ENCODE assay signal across 27 cellular contexts in genomic region chr11:64173616-64174355, GRCh38. TPM values are rescaled to one million over a fixed set of nuclear protein-coding genes. Genes with fewer than 3 reads are reported as not detected.
A peak's percentile ranks its signal among the peaks of the same experiment; 100 is the strongest.
DNase-seq lines count a peak whose midpoint lies in the region; ATAC-seq and TF ChIP-seq lines count a peak whose summit lies in the region.
"Had no signal": no experiment of that assay in that cellular context is flagged by ENCODE, and none has a peak within 500 bp of the region (broad histone marks: within the 10 kb centered on the region; RNA-seq: fewer than 3 reads in every experiment).

No MANE protein-coding gene starts in this region.

- no peak overlapping the region for H2AFZ ChIP-seq in SK-N-SH (ENCODE audit: low read depth)

- peaks cover 8% of the 10 kb centered on the region for H3F3A ChIP-seq in SK-N-SH (replicated peaks; ENCODE audit: insufficient read depth)

- H3K4me3 ChIP-seq in SK-N-SH (ENCODE audit: low read depth in 2 of 2, low read length in 1 of 2) (no peak overlapping the region), epithelial cell of esophagus (ENCODE audit: low read length) (no peak overlapping the region)
- H3K4me3 ChIP-seq: ascending aorta, dorsolateral prefrontal cortex, upper lobe of left lung had no signal

- no peak for TF ChIP-seq EP300 in SK-N-SH (IDR thresholded peaks at IDR 0.05; ENCODE audit: borderline replicate concordance in 1 of 2, low read depth in 1 of 2, low read length in 1 of 2)

- no peaks in the 10 kb centered on the region for H3K27me3 ChIP-seq in SK-N-SH (ENCODE audit: insufficient read depth)
- H3K27me3 ChIP-seq: ascending aorta, BE2C, dorsolateral prefrontal cortex, upper lobe of left lung had no signal

- no peak overlapping the region for H3K9ac ChIP-seq in SK-N-SH

- POLR2A ChIA-PET in SK-N-SH (lab: Yijun Ruan, JAX), result no interaction called here

- no peak overlapping the region for H3K4me2 ChIP-seq in SK-N-SH

- H3K36me3 ChIP-seq in SK-N-SH (replicated peaks in 1 of 2; ENCODE audit: control insufficient read depth in 1 of 2, insufficient read depth in 2 of 2, low read length in 1 of 2), result no peaks in the 10 kb centered on the region
- H3K36me3 ChIP-seq: ascending aorta, BE2C, upper lobe of left lung had no signal

- TF ChIP-seq RAD21 in SK-N-SH (IDR thresholded peaks at IDR 0.05; ENCODE audit: low read length), result no peak

- peak; percentile 16; the same call in 1 of the 3 replicates for ATAC-seq in SK-N-SH treated with all-trans-retinoic acid at 6 μM for 48 hours
- ATAC-seq in HG02973 (IDR thresholded peaks at IDR 0.05; ENCODE audit: unreplicated experiment), result no peak
- ATAC-seq: activated CD8-positive, alpha-beta memory T cell treated with anti-CD3 and anti-CD28 coated beads, Interleukin-2, amount 10 ng/mL, durations not matched to agents 7 days and 5 days; activated naive CD4-positive, alpha-beta T cell treated with anti-CD3 and anti-CD28 coated beads, Interleukin-2, amount 50 U/mL, for 72 hours; left colon; T-helper 17 cell had no signal

- DNase-seq in SK-N-SH, result no peak
- peak; percentile 22 for DNase-seq in M059J (ENCODE audit: low read depth)
- DNase-seq in epithelial cell of esophagus (ENCODE audit: low read depth), result peak; percentile 29
- DNase-seq in progenitor cell of endocrine pancreas (ENCODE audit: low spot score, unreplicated experiment), result no peak
- DNase-seq in GOT3 (lab: John Stamatoyannopoulos, UW), result no peak
- DNase-seq in nucleus accumbens (lab: John Stamatoyannopoulos, UW), result no peak
- DNase-seq: activated CD4-positive, alpha-beta T cell treated with anti-CD3 and anti-CD28 coated beads, Interleukin-2, amount 10 ng/mL, durations not matched to agents 24 days and 14 days; activated CD8-positive, alpha-beta memory T cell treated with anti-CD3 and anti-CD28 coated beads, Interleukin-2, amount 10 ng/mL, durations not matched to agents 7 days and 5 days; BE2C; dorsolateral prefrontal cortex; Kasumi-1; left colon; NCI-H1092; NCI-H2029; NCI-H2227 treated with DMSO at 0.1 percent for 48 hours; occipital lobe; OCI-M1; T-helper 17 cell; upper lobe of left lung had no signal

- CTCF ChIA-PET in SK-N-SH (lab: Yijun Ruan, JAX), result interaction anchor here (1.1 to 1.5 kb wide), 2 partner anchors 21 to 31 kb away, joined by 3 to 5 read pairs; no protein-coding TSS in a partner anchor

- H3K79me2 ChIP-seq in SK-N-SH (ENCODE audit: insufficient read depth), result no peaks in the 10 kb centered on the region

- H4K20me1 ChIP-seq in SK-N-SH (ENCODE audit: insufficient read depth), result no peaks in the 10 kb centered on the region

- H3K9me2 ChIP-seq in SK-N-SH, result no peaks in the 10 kb centered on the region

- H3K4me3 Mint-ChIP-seq in progenitor cell of endocrine pancreas (ENCODE audit: low read depth), result no peak overlapping the region
- H3K4me3 Mint-ChIP-seq: activated CD4-positive, alpha-beta T cell treated with anti-CD3 and anti-CD28 coated beads, Interleukin-2, amount 10 ng/mL, durations not matched to agents 24 days and 14 days; activated CD8-positive, alpha-beta memory T cell treated with anti-CD3 and anti-CD28 coated beads, Interleukin-2, amount 10 ng/mL, durations not matched to agents 7 days and 5 days; activated T-helper 1 cell treated with anti-CD3 and anti-CD28 coated beads, Interleukin-12 subunit alpha, Interleukin-12 subunit beta, Interleukin-2, Interleukin-4 antibody, amounts not matched to agents 30 ng/mL and 10 ng/mL and 1 ng/mL, durations not matched to agents 14 hours and 24 hours and 36 hours; central memory CD8-positive, alpha-beta T cell; memory B cell; T-helper 17 cell had no signal

- no peaks in the 10 kb centered on the region for H3K27me3 Mint-ChIP-seq in progenitor cell of endocrine pancreas
- H3K27me3 Mint-ChIP-seq: activated CD4-positive, alpha-beta T cell treated with anti-CD3 and anti-CD28 coated beads, Interleukin-2, amount 10 ng/mL, durations not matched to agents 24 days and 14 days; activated CD8-positive, alpha-beta memory T cell treated with anti-CD3 and anti-CD28 coated beads, Interleukin-2, amount 10 ng/mL, durations not matched to agents 7 days and 5 days; central memory CD8-positive, alpha-beta T cell; memory B cell; T-helper 17 cell had no signal

- no peak for TF ChIP-seq CTCF in SK-N-SH (IDR thresholded peaks at IDR 0.05)
- TF ChIP-seq CTCF in epithelial cell of esophagus (IDR thresholded peaks at IDR 0.05; ENCODE audit: insufficient read depth, low read depth, low read length, missing control alignments), result no peak
- TF ChIP-seq CTCF in progenitor cell of endocrine pancreas (IDR thresholded peaks at IDR 0.05; ENCODE audit: unreplicated experiment), result no peak

- H3K36me3 Mint-ChIP-seq in progenitor cell of endocrine pancreas (ENCODE audit: insufficient read depth), result peaks cover 4% of the 10 kb centered on the region

- H3K4me1 ChIP-seq in SK-N-SH (ENCODE audit: control insufficient read depth in 1 of 2, insufficient read depth in 2 of 2, low read depth in 1 of 2, low read length in 1 of 2), result no peaks in the 10 kb centered on the region; a peak in 1 of 4 replicates
- H3K4me1 ChIP-seq: ascending aorta, BE2C, upper lobe of left lung had no signal

- H3K9me3 Mint-ChIP-seq in progenitor cell of endocrine pancreas (ENCODE audit: low read depth), result no peaks in the 10 kb centered on the region
- H3K9me3 Mint-ChIP-seq: central memory CD8-positive, alpha-beta T cell; memory B cell had no signal

- peak overlapping the region; percentile 79 for H3K27ac Mint-ChIP-seq in progenitor cell of endocrine pancreas
- H3K27ac Mint-ChIP-seq: activated CD4-positive, alpha-beta T cell treated with anti-CD3 and anti-CD28 coated beads, Interleukin-2, amount 10 ng/mL, durations not matched to agents 24 days and 14 days; activated CD8-positive, alpha-beta memory T cell treated with anti-CD3 and anti-CD28 coated beads, Interleukin-2, amount 10 ng/mL, durations not matched to agents 7 days and 5 days; activated naive CD4-positive, alpha-beta T cell treated with anti-CD3 and anti-CD28 coated beads, Interleukin-2, amount 50 U/mL, for 72 hours; activated T-helper 1 cell treated with anti-CD3 and anti-CD28 coated beads, Interleukin-12 subunit alpha, Interleukin-12 subunit beta, Interleukin-2, Interleukin-4 antibody, amounts not matched to agents 30 ng/mL and 10 ng/mL and 1 ng/mL, durations not matched to agents 14 hours and 24 hours and 36 hours; memory B cell; T-helper 17 cell had no signal

- WGBS in SK-N-SH (ENCODE audit: low lambda C conversion rate), result 90% methylated on average over 4 of the region's 4 CpGs

- H3K27ac ChIP-seq in SK-N-SH (ENCODE audit: low read depth in 2 of 2, low read length in 1 of 2), result no peak overlapping the region
- H3K27ac ChIP-seq: 22Rv1, ascending aorta, dorsolateral prefrontal cortex, upper lobe of left lung had no signal

- H3K4me1 Mint-ChIP-seq in progenitor cell of endocrine pancreas (ENCODE audit: low read depth), result no peaks in the 10 kb centered on the region
- H3K4me1 Mint-ChIP-seq: central memory CD8-positive, alpha-beta T cell had no signal

- no peaks in the 10 kb centered on the region for H3K9me3 ChIP-seq in SK-N-SH
- H3K9me3 ChIP-seq: ascending aorta, BE2C had no signal

TF ChIP-seq in SK-N-SH treated with all-trans-retinoic acid at 6 μM for 48 hours, 23 proteins besides CTCF, POLR2A, EP300 and RAD21 (continues in another document):
- TF ChIP-seq TOX (CRISPR knock-in tag; IDR thresholded peaks at IDR 0.05; ENCODE audit: borderline replicate concordance), result no peak
- no peak for TF ChIP-seq ESRRG (CRISPR knock-in tag; IDR thresholded peaks at IDR 0.05)

TF ChIP-seq in SK-N-SH, 30 proteins besides CTCF, POLR2A, EP300 and RAD21:
- TF ChIP-seq MXI1 (IDR thresholded peaks at IDR 0.05; ENCODE audit: low read depth, low read length) (no peak), YY1 (IDR thresholded peaks at IDR 0.05; ENCODE audit: low read depth) (no peak), MEF2A (IDR thresholded peaks at IDR 0.05; ENCODE audit: borderline replicate concordance, low read depth) (no peak), JUND (IDR thresholded peaks at IDR 0.05) (no peak), TCF12 (IDR thresholded peaks at IDR 0.05) (no peak), GABPA (IDR thresholded peaks at IDR 0.05; ENCODE audit: low read depth) (no peak)
- TF ChIP-seq, protein P1, sequence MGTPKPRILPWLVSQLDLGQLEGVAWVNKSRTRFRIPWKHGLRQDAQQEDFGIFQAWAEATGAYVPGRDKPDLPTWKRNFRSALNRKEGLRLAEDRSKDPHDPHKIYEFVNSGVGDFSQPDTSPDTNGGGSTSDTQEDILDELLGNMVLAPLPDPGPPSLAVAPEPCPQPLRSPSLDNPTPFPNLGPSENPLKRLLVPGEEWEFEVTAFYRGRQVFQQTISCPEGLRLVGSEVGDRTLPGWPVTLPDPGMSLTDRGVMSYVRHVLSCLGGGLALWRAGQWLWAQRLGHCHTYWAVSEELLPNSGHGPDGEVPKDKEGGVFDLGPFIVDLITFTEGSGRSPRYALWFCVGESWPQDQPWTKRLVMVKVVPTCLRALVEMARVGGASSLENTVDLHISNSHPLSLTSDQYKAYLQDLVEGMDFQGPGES (IDR thresholded peaks at IDR 0.05; ENCODE audit: low read depth, low read length), result no peak

RNA-seq across cellular contexts. Expression of gene MACROD1, which starts 7.9 kb away (rescaled TPM):
- 48.3 and 49.1 TPM in 2 replicates for polyA plus RNA-seq in SK-N-SH (2012; rRNA removed)
- polyA plus RNA-seq in SK-N-SH (2012; cell fraction: cytosol; rRNA removed), result 30.5 and 43.7 TPM in 2 replicates
- polyA plus RNA-seq in SK-N-SH (2012; cell fraction: nucleus; rRNA removed), result 84.7 and 105 TPM in 2 replicates
- 3.8 and 10.3 TPM in 2 replicates for total RNA-seq in M059J (2014; rRNA removed; shearing (Covaris generic))
- 28.0 and 30.6 TPM in 2 replicates for total RNA-seq in progenitor cell of endocrine pancreas

RNA-seq across cellular contexts. Expression of gene STIP1, which starts 12.2 kb away (rescaled TPM):
- 163 TPM in 2 replicates for polyA plus RNA-seq in SK-N-SH (2012; rRNA removed)
- polyA plus RNA-seq in SK-N-SH (2012; cell fraction: cytosol; rRNA removed), result 133 and 154 TPM in 2 replicates
- polyA plus RNA-seq in SK-N-SH (2012; cell fraction: nucleus; rRNA removed), result 146 and 203 TPM in 2 replicates
- total RNA-seq in M059J (2014; rRNA removed; shearing (Covaris generic)), result 244 and 310 TPM in 2 replicates
- 189 and 209 TPM in 2 replicates for total RNA-seq in progenitor cell of endocrine pancreas

RNA-seq across cellular contexts. Expression of gene FERMT3, which starts 32.7 kb away (rescaled TPM):
- polyA plus RNA-seq in SK-N-SH (2012; rRNA removed), result 1.2 and 1.4 TPM in 2 replicates
- 0.19 and 0.31 TPM in 2 replicates for polyA plus RNA-seq in SK-N-SH (2012; cell fraction: cytosol; rRNA removed)
- 5.5 and 7.4 TPM in 2 replicates for polyA plus RNA-seq in SK-N-SH (2012; cell fraction: nucleus; rRNA removed)
- 0.20 TPM in 1 of 2 replicates, not detected in the other for total RNA-seq in M059J (2014; rRNA removed; shearing (Covaris generic))
- 5.4 and 5.9 TPM in 2 replicates for total RNA-seq in progenitor cell of endocrine pancreas

RNA-seq across cellular contexts. Expression of gene TRPT1, which starts 52.2 kb away (rescaled TPM):
- 61.5 and 62.4 TPM in 2 replicates for polyA plus RNA-seq in SK-N-SH (2012; rRNA removed)
- polyA plus RNA-seq in SK-N-SH (2012; cell fraction: cytosol; rRNA removed), result 31.0 and 39.9 TPM in 2 replicates
- polyA plus RNA-seq in SK-N-SH (2012; cell fraction: nucleus; rRNA removed), result 222 and 331 TPM in 2 replicates
- total RNA-seq in M059J (2014; rRNA removed; shearing (Covaris generic)), result 55.9 and 59.8 TPM in 2 replicates
- 52.0 and 53.9 TPM in 2 replicates for total RNA-seq in progenitor cell of endocrine pancreas

RNA-seq across cellular contexts. Expression of gene NUDT22, which starts 52.3 kb away (rescaled TPM):
- polyA plus RNA-seq in SK-N-SH (2012; rRNA removed), result 72.7 and 74.0 TPM in 2 replicates
- 31.3 and 42.6 TPM in 2 replicates for polyA plus RNA-seq in SK-N-SH (2012; cell fraction: cytosol; rRNA removed)
- polyA plus RNA-seq in SK-N-SH (2012; cell fraction: nucleus; rRNA removed), result 150 and 256 TPM in 2 replicates
- total RNA-seq in M059J (2014; rRNA removed; shearing (Covaris generic)), result 74.7 and 79.3 TPM in 2 replicates
- 42.9 and 48.2 TPM in 2 replicates for total RNA-seq in progenitor cell of endocrine pancreas

Comparison
In these comparisons a context has a peak if more than half of its experiments do, and no peak if none do; other contexts are left out.
1. DNase-seq: peak in M059J (single experiment) and epithelial cell of esophagus (single experiment); none in SK-N-SH (single experiment), progenitor cell of endocrine pancreas (single experiment), GOT3 (single experiment) and nucleus accumbens (0 of 56).